In the genomic region with DNA sequence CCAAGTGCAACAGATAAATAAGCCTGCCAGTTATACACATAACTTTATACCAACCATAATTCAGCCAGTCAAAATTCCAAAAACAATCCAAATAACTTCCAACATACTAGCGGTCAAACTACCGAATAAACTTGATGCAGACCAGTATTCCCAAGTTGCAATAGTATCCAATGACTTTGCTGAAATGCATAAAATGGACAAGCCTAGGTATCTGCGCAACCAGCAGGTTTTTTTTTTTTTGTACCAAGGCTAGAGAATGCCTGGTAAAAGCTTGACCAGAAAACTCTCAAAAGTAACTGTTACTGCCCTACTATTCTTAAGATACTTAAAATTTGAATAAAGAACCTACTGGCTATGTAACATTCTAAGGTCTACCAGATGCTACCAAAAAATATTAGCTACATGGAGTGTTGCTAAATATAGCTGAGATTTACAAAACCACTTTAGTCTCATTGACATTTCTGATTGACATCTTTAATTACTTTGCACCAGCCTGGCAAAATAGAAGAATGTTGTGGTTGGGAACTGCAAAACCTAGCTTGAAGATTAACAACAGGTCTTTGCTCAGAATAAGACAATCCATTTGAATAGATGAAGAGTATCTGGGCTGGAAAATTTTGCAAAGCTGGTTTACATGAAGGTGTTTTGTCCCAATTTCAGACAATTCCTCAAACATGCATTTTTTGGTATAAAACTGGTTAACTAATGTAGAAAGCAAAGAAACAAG, we compare ENCODE assay signal across 16 cellular contexts. TPM values are rescaled to one million over a fixed set of nuclear protein-coding genes. Genes with fewer than 3 reads are reported as not detected.
A peak's percentile ranks its signal among the peaks of the same experiment; 100 is the strongest.
DNase-seq lines count a peak whose midpoint lies in the region; ATAC-seq, FAIRE-seq and TF ChIP-seq lines count a peak whose summit lies in the region.
"Had no signal": no experiment of that assay in that cellular context is flagged by ENCODE, and none has a peak within 500 bp of the region (broad histone marks: within the 10 kb centered on the region; RNA-seq: fewer than 3 reads in every experiment).

No MANE protein-coding gene starts in this region.

- H3K36me3 Mint-ChIP-seq in T-cell (peaks cover 54% of the 10 kb centered on the region), type B pancreatic cell (peaks cover 68% of the 10 kb centered on the region)

- H3K4me3 Mint-ChIP-seq in T-cell: no peak overlapping the region
- no peak overlapping the region for H3K4me3 Mint-ChIP-seq in type B pancreatic cell

- H4K20me1 ChIP-seq in HepG2 (ENCODE audit: insufficient read depth, low read length): peaks cover 65% of the 10 kb centered on the region

- WGBS in HepG2 (ENCODE audit: low lambda C conversion rate): 98% methylated on average over 3 of the region's 3 CpGs
- 77% methylated on average over 3 of the region's 3 CpGs for WGBS in right lobe of liver (ENCODE audit: insufficient coverage, low coverage, low lambda C conversion rate, missing lambda C conversion rate)
- 84% methylated on average over 3 of the region's 3 CpGs for WGBS in esophagus muscularis mucosa

- H3K4me1 Mint-ChIP-seq in T-cell (peaks cover 63 to 75% (median 75%) of the 10 kb centered on the region in 3 donors), type B pancreatic cell (ENCODE audit: unreplicated experiment) (peaks cover 23% of the 10 kb centered on the region)

- H3K27ac Mint-ChIP-seq in T-cell (peak overlapping the region; percentile 3 to 68), type B pancreatic cell (peak overlapping the region; percentile 63)

- TF ChIP-seq CTCF in HepG2 (CRISPR knock-in tag; IDR thresholded peaks at IDR 0.05): no peak
- no peak for TF ChIP-seq CTCF in right lobe of liver (IDR thresholded peaks at IDR 0.05)
- TF ChIP-seq CTCF in esophagus muscularis mucosa (IDR thresholded peaks at IDR 0.05): no peak
- TF ChIP-seq CTCF in type B pancreatic cell (conservative IDR thresholded peaks at IDR 0.05): no peak

- BruUV-seq in HepG2 (replicated peaks; lab: Mats Ljungman, UMichigan): no TSS peak

- H3K79me2 ChIP-seq in HepG2 (ENCODE audit: insufficient read depth, low read length): peaks cover 47% of the 10 kb centered on the region

- TF ChIP-seq POLR2A in HepG2 (IDR thresholded peaks at IDR 0.05; ENCODE audit: insufficient read depth in 1 of 2, low read depth in 2 of 2, low read length in 2 of 2) (peak in 1 of 2 experiments; percentile 16; a peak in 1 of 4 replicates), right lobe of liver (IDR thresholded peaks at IDR 0.05) (no peak), esophagus muscularis mucosa (IDR thresholded peaks at IDR 0.05; ENCODE audit: low read depth) (no peak)

- H3K9ac ChIP-seq in HepG2 (ENCODE audit: insufficient read depth, low read depth, low read length): no peak overlapping the region
- H3K9ac ChIP-seq: BLaER1 had no signal

- H3K9me3 Mint-ChIP-seq in T-cell (no peaks in the 10 kb centered on the region), type B pancreatic cell (no peaks in the 10 kb centered on the region)
- H3K9me3 Mint-ChIP-seq: immature natural killer cell had no signal

- H3K4me1 ChIP-seq in HepG2 (ENCODE audit: insufficient read depth, low read length) (peaks cover 84% of the 10 kb centered on the region), right lobe of liver (peaks cover 0 to 68% (median 23%) of the 10 kb centered on the region in 4 donors), esophagus muscularis mucosa (peaks cover 48 to 71% (median 68%) of the 10 kb centered on the region in 4 donors)

- no peak overlapping the region for H3K4me2 ChIP-seq in HepG2 (ENCODE audit: low read depth, low read length)
- H3K4me2 ChIP-seq: BLaER1 had no signal

- H3K9me3 ChIP-seq in HepG2 (ENCODE audit: low read length): no peaks in the 10 kb centered on the region
- no peaks in the 10 kb centered on the region for H3K9me3 ChIP-seq in right lobe of liver
- H3K9me3 ChIP-seq in esophagus muscularis mucosa: no peaks in the 10 kb centered on the region
- H3K9me3 ChIP-seq: BLaER1, pancreas, testis had no signal

- H3K27me3 Mint-ChIP-seq in T-cell: no peaks in the 10 kb centered on the region
- H3K27me3 Mint-ChIP-seq in type B pancreatic cell: no peaks in the 10 kb centered on the region

- peaks cover 15 to 54% of the 10 kb centered on the region in 2 experiments for H3K36me3 ChIP-seq in HepG2 (replicated peaks in 1 of 2; ENCODE audit: control insufficient read depth in 1 of 2, insufficient read depth in 2 of 2, low read length in 2 of 2)
- peaks cover 0 to 64% (median 39%) of the 10 kb centered on the region in 4 donors for H3K36me3 ChIP-seq in right lobe of liver
- H3K36me3 ChIP-seq in esophagus muscularis mucosa: peaks cover 42 to 78% (median 60%) of the 10 kb centered on the region in 4 donors

- DNase-seq in HepG2 (ENCODE audit: low spot score) (no peak), right lobe of liver (no peak), T-cell (no peak), esophagus muscularis mucosa (ENCODE audit: extremely low spot score) (no peak), type B pancreatic cell (ENCODE audit: extremely low spot score, unreplicated experiment) (no peak), NOMO-1 (lab: John Stamatoyannopoulos, UW; ENCODE audit: unreplicated experiment in 2 of 2) (no peak)
- no peak for DNase-seq in activated CD4-positive, CD25-positive, alpha-beta regulatory T cell treated with anti-CD3 and anti-CD28 coated beads, Interleukin-2, amount 50 U/mL, for 72 hours
- DNase-seq: EL, immature natural killer cell, NCI-H1930, NCI-H748 treated with DMSO at 0.1 percent for 48 hours, pancreas, testis had no signal

- ATAC-seq in HepG2 (no peak), right lobe of liver (no peak), T-cell (replicated peaks in 1 of 4) (no peak), GM21360 (IDR thresholded peaks at IDR 0.05; ENCODE audit: unreplicated experiment) (no peak)

- intact Hi-C loops in HepG2 (cut with micrococcal nuclease; ENCODE audit: unreplicated experiment) (loop anchor here (5.0 to 10.0 kb wide), 2 partner anchors 91 to 427 kb away; no protein-coding TSS in a partner anchor), right lobe of liver (cut with DNase I) (no loop called here), esophagus muscularis mucosa (cut with DNase I) (loop anchor here (5.0 kb wide), 2 partner anchors 162 to 207 kb away; no protein-coding TSS in a partner anchor)

- in situ Hi-C loops in HepG2 (cut with HindIII; ENCODE audit: extremely low pct_ligation_motif_present, low pct_unique_long_range_greater_than_20kb): loop anchor here (25.0 kb wide), 1 partner anchor 432 kb away; no protein-coding TSS in a partner anchor

- TF ChIP-seq EP300 in HepG2 (IDR thresholded peaks at IDR 0.05; ENCODE audit: low read depth in 2 of 2, low read length in 2 of 2): no peak
- no peak for TF ChIP-seq EP300 in HepG2 (CRISPR knock-in tag; IDR thresholded peaks at IDR 0.05; ENCODE audit: borderline replicate concordance)
- TF ChIP-seq EP300 in esophagus muscularis mucosa (IDR thresholded peaks at IDR 0.05): no peak

- no peak for FAIRE-seq in HepG2 (lab: Jason Lieb, UNC)
- FAIRE-seq: endothelial cell of umbilical vein, pancreas had no signal

- TF ChIP-seq RAD21 in HepG2 (CRISPR knock-in tag; IDR thresholded peaks at IDR 0.05): no peak

- no peak overlapping the region for H3K27ac ChIP-seq in HepG2 (ENCODE audit: extremely low read length, insufficient read depth, low read length)
- H3K27ac ChIP-seq in right lobe of liver: no peak overlapping the region
- H3K27ac ChIP-seq in esophagus muscularis mucosa (replicated peaks in 1 of 4): peak overlapping the region in 3 of 4 donors; percentile 4 to 48 (median 28)
- H3K27ac ChIP-seq: BLaER1, pancreas, testis had no signal

- no peak overlapping the region for H2AFZ ChIP-seq in HepG2 (ENCODE audit: low read length)

- H3K27me3 ChIP-seq in HepG2 (ENCODE audit: control insufficient read depth in 1 of 2, insufficient read depth in 2 of 2, low read length in 2 of 2): no peaks in the 10 kb centered on the region
- H3K27me3 ChIP-seq in right lobe of liver: no peaks in the 10 kb centered on the region
- H3K27me3 ChIP-seq in esophagus muscularis mucosa: no peaks in the 10 kb centered on the region
- H3K27me3 ChIP-seq: BLaER1, pancreas, testis had no signal

- no peak overlapping the region for H3K4me3 ChIP-seq in HepG2 (replicated peaks in 1 of 3; ENCODE audit: insufficient read depth in 1 of 3, low read depth in 2 of 3, low read length in 3 of 3)
- H3K4me3 ChIP-seq in right lobe of liver: no peak overlapping the region
- no peak overlapping the region for H3K4me3 ChIP-seq in esophagus muscularis mucosa
- H3K4me3 ChIP-seq: BLaER1, pancreas, testis had no signal

- CTCF ChIA-PET in HepG2 (lab: Yijun Ruan, JAX; ENCODE audit: low intra/inter-chr PET ratio, low total read pairs): no interaction called here
- CTCF ChIA-PET in T-cell (lab: Charles Lee): interaction anchor here (0.5 to 9.6 kb wide), 22 partner anchors 9 to 1154 kb away, joined by 3 to 97 read pairs (median 4); no protein-coding TSS in a partner anchor

- POLR2A ChIA-PET in HepG2 (lab: Yijun Ruan, JAX): interaction anchor here (0.7 to 5.2 kb wide), 5 partner anchors 7 to 201 kb away, joined by 3 to 59 read pairs (median 4); a partner anchor contains a TSS
- POLR2A ChIA-PET in T-cell (lab: Charles Lee): interaction anchor here (0.5 to 2.0 kb wide), 20 partner anchors 8 to 401 kb away, joined by 3 to 14 read pairs (median 4); a partner anchor contains a TSS

RNA-seq across cellular contexts. Expression of a gene that starts 7.3 kb away (rescaled TPM):
- total RNA-seq in HepG2 (2016; rRNA removed; fragmentation: Illumina TruSeq; extraction: Trizol) (275 and 377 TPM in 2 replicates), right lobe of liver (10 to 100 TPM; 33.5 to 57.4 (median 44.4) TPM), T-cell (100 to 1,000 TPM; 252 to 649 (median 265) TPM), esophagus muscularis mucosa (100 to 1,000 TPM in 1 of 4 donors, 10 to 100 TPM in 3; 41.4 to 100 (median 56.8) TPM), type B pancreatic cell (ENCODE audit: low replicate concordance) (176 and 248 TPM in 2 replicates)
- 67.2 and 80.5 TPM in 2 replicates for total RNA-seq in HepG2 (2016; cell fraction: cytosol; rRNA removed; fragmentation: Illumina TruSeq; extraction: Trizol; ENCODE audit: low read depth)
- total RNA-seq in HepG2 (2016; cell fraction: insoluble cytoplasmic fraction; rRNA removed; fragmentation: Illumina TruSeq; extraction: Trizol): 285 and 392 TPM in 2 replicates
- total RNA-seq in HepG2 (2016; cell fraction: membrane; rRNA removed; fragmentation: Illumina TruSeq; extraction: Trizol): 77.6 and 84.5 TPM in 2 replicates
- 186 and 191 TPM in 2 replicates for total RNA-seq in HepG2 (2016; cell fraction: nucleus; rRNA removed; fragmentation: Illumina TruSeq; extraction: Trizol)
- 154 and 172 TPM in 2 replicates for polyA plus RNA-seq in HepG2 (2011; rRNA removed)
- 76.4 and 98.0 TPM in 2 replicates for polyA plus RNA-seq in HepG2 (2011; cell fraction: cytosol; rRNA removed)
- 231 and 316 TPM in 2 replicates for polyA plus RNA-seq in HepG2 (2011; cell fraction: nucleus; rRNA removed)
- 106 and 123 TPM in 2 replicates for polyA plus RNA-seq in HepG2 (2012)
- polyA plus RNA-seq in HepG2 (2016; cell fraction: cytosol; fragmentation: Illumina TruSeq; extraction: Trizol; ENCODE audit: low read depth): 48.7 and 55.5 TPM in 2 replicates
- polyA plus RNA-seq in HepG2 (2016; cell fraction: insoluble cytoplasmic fraction; fragmentation: Illumina TruSeq; extraction: Trizol; ENCODE audit: low read depth): 378 and 417 TPM in 2 replicates
- polyA plus RNA-seq in HepG2 (2016; cell fraction: membrane; fragmentation: Illumina TruSeq; extraction: Trizol; ENCODE audit: low read depth): 45.0 and 50.4 TPM in 2 replicates
- 359 and 362 TPM in 2 replicates for polyA plus RNA-seq in HepG2 (2016; cell fraction: nucleus; fragmentation: Illumina TruSeq; extraction: Trizol; ENCODE audit: insufficient read depth, low read depth)
- 67.1 and 233 TPM in 2 replicates for polyA minus RNA-seq in HepG2 (2011; rRNA and poly(A)+ RNA removed; ENCODE audit: low replicate concordance)
- polyA minus RNA-seq in HepG2 (2011; cell fraction: cytosol; rRNA and poly(A)+ RNA removed): 41.8 and 45.7 TPM in 2 replicates
- polyA minus RNA-seq in HepG2 (2011; cell fraction: nucleus; rRNA and poly(A)+ RNA removed): 175 and 230 TPM in 2 replicates

RNA-seq across cellular contexts. Expression of a gene that starts 34.2 kb away (rescaled TPM):
- total RNA-seq in HepG2 (2016; rRNA removed; fragmentation: Illumina TruSeq; extraction: Trizol) (43.2 and 62.7 TPM in 2 replicates), right lobe of liver (10 to 100 TPM in 1 of 6 experiments, 1 to 10 TPM in 5; 5.8 to 10.5 (median 7.3) TPM), T-cell (10 to 100 TPM in 3 of 5 donors, 1 to 10 TPM in 2; 4.2 to 16.3 (median 11.8) TPM), esophagus muscularis mucosa (1 to 10 TPM; 2.8 to 9.9 (median 7.4) TPM), type B pancreatic cell (ENCODE audit: low replicate concordance) (16.2 and 19.9 TPM in 2 replicates)
- total RNA-seq in HepG2 (2016; cell fraction: cytosol; rRNA removed; fragmentation: Illumina TruSeq; extraction: Trizol; ENCODE audit: low read depth): 12.7 and 14.8 TPM in 2 replicates
- total RNA-seq in HepG2 (2016; cell fraction: insoluble cytoplasmic fraction; rRNA removed; fragmentation: Illumina TruSeq; extraction: Trizol): 46.9 and 68.8 TPM in 2 replicates
- 27.5 and 31.0 TPM in 2 replicates for total RNA-seq in HepG2 (2016; cell fraction: membrane; rRNA removed; fragmentation: Illumina TruSeq; extraction: Trizol)
- total RNA-seq in HepG2 (2016; cell fraction: nucleus; rRNA removed; fragmentation: Illumina TruSeq; extraction: Trizol): 11.9 and 15.9 TPM in 2 replicates
- 13.0 and 14.4 TPM in 2 replicates for polyA plus RNA-seq in HepG2 (2011; rRNA removed)
- polyA plus RNA-seq in HepG2 (2011; cell fraction: cytosol; rRNA removed): 7.9 and 12.4 TPM in 2 replicates
- polyA plus RNA-seq in HepG2 (2011; cell fraction: nucleus; rRNA removed): 1.6 and 3.7 TPM in 2 replicates
- polyA plus RNA-seq in HepG2 (2012): 15.2 and 30.2 TPM in 2 replicates
- 12.3 and 13.5 TPM in 2 replicates for polyA plus RNA-seq in HepG2 (2016; cell fraction: cytosol; fragmentation: Illumina TruSeq; extraction: Trizol; ENCODE audit: low read depth)
- 58.6 and 61.6 TPM in 2 replicates for polyA plus RNA-seq in HepG2 (2016; cell fraction: insoluble cytoplasmic fraction; fragmentation: Illumina TruSeq; extraction: Trizol; ENCODE audit: low read depth)
- polyA plus RNA-seq in HepG2 (2016; cell fraction: membrane; fragmentation: Illumina TruSeq; extraction: Trizol; ENCODE audit: low read depth): 18.4 and 19.5 TPM in 2 replicates
- 23.2 and 25.7 TPM in 2 replicates for polyA plus RNA-seq in HepG2 (2016; cell fraction: nucleus; fragmentation: Illumina TruSeq; extraction: Trizol; ENCODE audit: insufficient read depth, low read depth)
- 2.1 and 7.0 TPM in 2 replicates for polyA minus RNA-seq in HepG2 (2011; rRNA and poly(A)+ RNA removed; ENCODE audit: low replicate concordance)
- polyA minus RNA-seq in HepG2 (2011; cell fraction: cytosol; rRNA and poly(A)+ RNA removed): 6.2 and 8.2 TPM in 2 replicates
- 1.7 and 2.9 TPM in 2 replicates for polyA minus RNA-seq in HepG2 (2011; cell fraction: nucleus; rRNA and poly(A)+ RNA removed)

Comparison
In these comparisons a context has a peak if more than half of its experiments do, and no peak if none do; other contexts are left out.
1. intact Hi-C loops: an anchor here in HepG2 (5.0 to 10.0 kb wide) and esophagus muscularis mucosa (5.0 kb wide); none called in right lobe of liver.
2. H3K27ac ChIP-seq: peak in esophagus muscularis mucosa (3 of 4); none in HepG2 (single experiment) and right lobe of liver (0 of 3).